Comparison of ENCODE assay signal across 8 cellular contexts in genomic region chr12:53696285-53696654, GRCh38. TPM values are rescaled to one million over a fixed set of nuclear protein-coding genes. Genes with fewer than 3 reads are reported as not detected.
DNase-seq lines count a peak whose midpoint lies in the region; ATAC-seq, FAIRE-seq and TF ChIP-seq lines count a peak whose summit lies in the region.

No MANE protein-coding gene starts in this region.

- no peaks in the 10 kb centered on the region for H3K36me3 ChIP-seq in cardiac muscle cell

- no peaks in the 10 kb centered on the region for H3K9me3 ChIP-seq in cardiac muscle cell (ENCODE audit: low read depth)

- no peak for TF ChIP-seq POLR2A in GM12892 (IDR thresholded peaks at IDR 0.05; ENCODE audit: low read depth, low read length)

- ATAC-seq in omental fat pad (ENCODE audit: low FRiP score) = peak; percentile 81
- ATAC-seq in HG02870 (IDR thresholded peaks at IDR 0.05; ENCODE audit: unreplicated experiment) = no peak

- DNase-seq in GM12892 (ENCODE audit: insufficient read length) = peak; percentile 52
- DNase-seq in NCI-H2107 (lab: John Stamatoyannopoulos, UW) = peak; percentile 93
- DNase-seq in amniotic stem cell (lab: John Stamatoyannopoulos, UW) = peak; percentile 40
- DNase-seq in cardiac muscle cell (ENCODE audit: low read depth in 1 of 2, low spot score in 1 of 2) = peak; percentile 83 to 90
- DNase-seq in omental fat pad (ENCODE audit: low spot score) = no peak
- DNase-seq in GDM1 (lab: John Stamatoyannopoulos, UW) = no peak

- H3K4me1 ChIP-seq in cardiac muscle cell (ENCODE audit: low read depth) = peaks cover 8% of the 10 kb centered on the region

- H3K27ac ChIP-seq in 22Rv1 = peak overlapping the region; percentile 28; the same call in 1 of the 2 replicates
- no peak overlapping the region for H3K27ac ChIP-seq in cardiac muscle cell

- H3K27me3 ChIP-seq in cardiac muscle cell = peaks cover 98% of the 10 kb centered on the region

- no peak for FAIRE-seq in GM12892 (lab: Jason Lieb, UNC)

- no peak for TF ChIP-seq CTCF in 22Rv1 (IDR thresholded peaks at IDR 0.05)
- TF ChIP-seq CTCF in cardiac muscle cell (IDR thresholded peaks at IDR 0.05; ENCODE audit: low read depth, low read length) = no peak
- TF ChIP-seq CTCF in omental fat pad (IDR thresholded peaks at IDR 0.05) = no peak

- peak overlapping the region; percentile 20 for H3K4me3 ChIP-seq in cardiac muscle cell

RNA-seq across cellular contexts. Expression of gene ATP5MC2, which starts 20.4 kb away (rescaled TPM):
- polyA plus RNA-seq in GM12892 (2012; ENCODE audit: missing spikeins) = 687 TPM
- 703 and 923 TPM in 2 replicates for total RNA-seq in cardiac muscle cell
- 703 and 802 TPM in 2 replicates for polyA plus RNA-seq in cardiac muscle cell
- total RNA-seq in omental fat pad = 100 to 1,000 TPM; 194 to 295 (median 245) TPM

RNA-seq across cellular contexts. Expression of gene CALCOCO1, which starts 31.0 kb away (rescaled TPM):
- 24.5 TPM for polyA plus RNA-seq in GM12892 (2012; ENCODE audit: missing spikeins)
- total RNA-seq in cardiac muscle cell = 116 and 187 TPM in 2 replicates
- 128 and 176 TPM in 2 replicates for polyA plus RNA-seq in cardiac muscle cell
- total RNA-seq in omental fat pad = 100 to 1,000 TPM; 183 to 262 (median 242) TPM

RNA-seq across cellular contexts. Expression of gene CISTR, which starts 55.5 kb away (rescaled TPM):
- polyA plus RNA-seq in GM12892 (2012; ENCODE audit: missing spikeins) = not detected
- total RNA-seq in cardiac muscle cell = not detected in 2 replicates
- 0.34 and 0.55 TPM in 2 replicates for polyA plus RNA-seq in cardiac muscle cell
- total RNA-seq in omental fat pad = not detected

Comparison
In these comparisons a context has a peak if more than half of its experiments do, and no peak if none do; other contexts are left out.
1. DNase-seq: peak in GM12892 (single experiment), NCI-H2107 (single experiment), amniotic stem cell (single experiment) and cardiac muscle cell (2 of 2); none in omental fat pad (single experiment) and GDM1 (single experiment).